In genomic region chr7:103347507-103348267, GRCh38 we compare ENCODE assay signal across 8 cellular contexts. TPM values are rescaled to one million over a fixed set of nuclear protein-coding genes. Genes with fewer than 3 reads are reported as not detected.
DNase-seq lines count a peak whose midpoint lies in the region; ATAC-seq and TF ChIP-seq lines count a peak whose summit lies in the region.

Gene PSMC2, plus strand, starts transcription at chr7:103347643. Its CDS starts 69 bp downstream, at chr7:103347712.

- peaks cover 85% of the 10 kb centered on the region for H3K79me2 ChIP-seq in SU-DHL-6 (ENCODE audit: insufficient read depth, low read length)

- H3K4me2 ChIP-seq in SU-DHL-6 (ENCODE audit: low read depth, low read length, poor library complexity, severe bottlenecking): peak within 1 kb of the TSS; percentile 97

- no peak for TF ChIP-seq CTCF in GM12875 (IDR thresholded peaks at IDR 0.05; ENCODE audit: borderline replicate concordance, insufficient read depth, low read depth, low read length)
- no peak for TF ChIP-seq CTCF in SU-DHL-6 (IDR thresholded peaks at IDR 0.05; ENCODE audit: insufficient read depth, low read length, poor library complexity, severe bottlenecking)
- TF ChIP-seq CTCF in ovary (IDR thresholded peaks at IDR 0.05): no peak

- peak within 1 kb of the TSS; percentile 98 for H3K27ac Mint-ChIP-seq in activated naive CD8-positive, alpha-beta T cell treated with anti-CD3 and anti-CD28 coated beads, Interleukin-2, amount 10 ng/mL, durations not matched to agents 7 days and 5 days

- ATAC-seq in HG02763 (IDR thresholded peaks at IDR 0.05; ENCODE audit: unreplicated experiment) (peak; percentile 69), Right ventricle myocardium inferior (peak; percentile 86)
- ATAC-seq in activated naive CD8-positive, alpha-beta T cell treated with anti-CD3 and anti-CD28 coated beads, Interleukin-2, amount 10 ng/mL, durations not matched to agents 7 days and 5 days (ENCODE audit: low read depth): peak; percentile 77

- peak within 1 kb of the TSS; percentile 99 for H3K4me3 Mint-ChIP-seq in activated naive CD8-positive, alpha-beta T cell treated with anti-CD3 and anti-CD28 coated beads, Interleukin-2, amount 10 ng/mL, durations not matched to agents 7 days and 5 days

- DNase-seq in NCI-H1417 (lab: John Stamatoyannopoulos, UW) (peak; percentile 89 to 97 (median 92)), Right ventricle myocardium inferior (ENCODE audit: missing footprints) (peak; percentile 72), ovary (peak; percentile 68 to 83 (median 79))
- peak; percentile 74 for DNase-seq in activated naive CD8-positive, alpha-beta T cell treated with anti-CD3 and anti-CD28 coated beads, Interleukin-2, amount 10 ng/mL, durations not matched to agents 7 days and 5 days

- H2AFZ ChIP-seq in SU-DHL-6 (ENCODE audit: low read depth, low read length, severe bottlenecking): peak within 1 kb of the TSS; percentile 84

- no peaks in the 10 kb centered on the region for H3K9me2 ChIP-seq in SU-DHL-6 (replicated peaks; ENCODE audit: insufficient read depth, low read length)

- H3K9ac ChIP-seq in SU-DHL-6 (ENCODE audit: low read length): peak within 1 kb of the TSS; percentile 83

- H3F3A ChIP-seq in SU-DHL-6 (ENCODE audit: insufficient read depth): peaks cover 10% of the 10 kb centered on the region; the same call in 1 of the 2 replicates

- H3K27ac ChIP-seq in SU-DHL-6 (ENCODE audit: low read depth, low read length) (peak within 1 kb of the TSS; percentile 61), ovary (peak within 1 kb of the TSS; percentile 72 to 75), thymus (ENCODE audit: low read depth) (peak within 1 kb of the TSS; percentile 85)

- H3K36me3 ChIP-seq in SU-DHL-6 (ENCODE audit: low read length): no peaks in the 10 kb centered on the region; the same call in 1 of the 2 replicates
- no peaks in the 10 kb centered on the region for H3K36me3 ChIP-seq in ovary
- H3K36me3 ChIP-seq in thymus (ENCODE audit: control insufficient read depth, insufficient read depth): peaks cover 5% of the 10 kb centered on the region

- H3K4me3 ChIP-seq in GM12875 (ENCODE audit: low read depth, low read length): peak within 1 kb of the TSS; percentile 94
- H3K4me3 ChIP-seq in SU-DHL-6 (ENCODE audit: insufficient read depth, low read length, poor library complexity, severe bottlenecking): peak within 1 kb of the TSS; percentile 92
- peak within 1 kb of the TSS; percentile 84 for H3K4me3 ChIP-seq in ovary
- peak within 1 kb of the TSS; percentile 99 for H3K4me3 ChIP-seq in thymus (ENCODE audit: low read length)

- H4K20me1 ChIP-seq in SU-DHL-6 (ENCODE audit: low read depth, low read length): 0 out of 2 replicates have a peak, but pooled peaks cover 5% of the 10 kb centered on the region

- H3K27me3 ChIP-seq in SU-DHL-6 (ENCODE audit: low read length): no peaks in the 10 kb centered on the region
- no peaks in the 10 kb centered on the region for H3K27me3 ChIP-seq in ovary
- H3K27me3 ChIP-seq in thymus (ENCODE audit: control insufficient read depth, insufficient read depth): no peaks in the 10 kb centered on the region

- peaks cover 10% of the 10 kb centered on the region for H3K36me3 Mint-ChIP-seq in activated naive CD8-positive, alpha-beta T cell treated with anti-CD3 and anti-CD28 coated beads, Interleukin-2, amount 10 ng/mL, durations not matched to agents 7 days and 5 days

- no peaks in the 10 kb centered on the region for H3K27me3 Mint-ChIP-seq in activated naive CD8-positive, alpha-beta T cell treated with anti-CD3 and anti-CD28 coated beads, Interleukin-2, amount 10 ng/mL, durations not matched to agents 7 days and 5 days

- POLR2A ChIA-PET in activated naive CD8-positive, alpha-beta T cell treated with anti-CD3 and anti-CD28 coated beads, Interleukin-2, amount 10 ng/mL, durations not matched to agents 7 days and 5 days (lab: Charles Lee): interaction anchor here (1.1 to 1.4 kb wide), 3 partner anchors 9 to 50 kb away, joined by 3 read pairs; partner anchors contain the start of gene PMPCB

- peak; percentile 34 for TF ChIP-seq POLR2A in ovary (IDR thresholded peaks at IDR 0.05)

- H3K4me1 ChIP-seq in ovary (ENCODE audit: insufficient read depth) (peaks cover 3% of the 10 kb centered on the region), thymus (ENCODE audit: control insufficient read depth, insufficient read depth, low read length) (peaks cover 10% of the 10 kb centered on the region)

- no peaks in the 10 kb centered on the region for H3K9me3 Mint-ChIP-seq in activated naive CD8-positive, alpha-beta T cell treated with anti-CD3 and anti-CD28 coated beads, Interleukin-2, amount 10 ng/mL, durations not matched to agents 7 days and 5 days

- peaks cover 48% of the 10 kb centered on the region for H3K4me1 Mint-ChIP-seq in activated naive CD8-positive, alpha-beta T cell treated with anti-CD3 and anti-CD28 coated beads, Interleukin-2, amount 10 ng/mL, durations not matched to agents 7 days and 5 days

- no peak for TF ChIP-seq EP300 in ovary (IDR thresholded peaks at IDR 0.05)

- intact Hi-C loops in Right ventricle myocardium inferior (cut with DNase I) (no loop called here), ovary (cut with DNase I) (no loop called here)

- WGBS in ovary, 3 donors: 0 to 1% (median 0%) methylated on average over 25 of the region's 25 CpGs
- under 1% methylated on average over 25 of the region's 25 CpGs for WGBS in thymus

- no peaks in the 10 kb centered on the region for H3K9me3 ChIP-seq in SU-DHL-6 (ENCODE audit: insufficient read depth, low read length)
- no peaks in the 10 kb centered on the region for H3K9me3 ChIP-seq in ovary
- no peaks in the 10 kb centered on the region for H3K9me3 ChIP-seq in thymus (ENCODE audit: control insufficient read depth)

RNA-seq across cellular contexts. Expression of gene PSMC2, which starts in this region (rescaled TPM):
- total RNA-seq in activated naive CD8-positive, alpha-beta T cell treated with anti-CD3 and anti-CD28 coated beads, Interleukin-2, amount 10 ng/mL, durations not matched to agents 7 days and 5 days: 100 to 1,000 TPM in 1 of 2 experiments, 10 to 100 TPM in 1; 99.7 to 102 TPM
- 131 TPM for total RNA-seq in Right ventricle myocardium inferior
- total RNA-seq in ovary: 10 to 100 TPM; 55.1 to 94.0 (median 82.1) TPM
- polyA plus RNA-seq in ovary: 100 to 1,000 TPM in 1 of 2 donors, 10 to 100 TPM in 1; 66.2 to 104 TPM
- polyA plus RNA-seq in thymus: 117 TPM

Comparison
In these comparisons a context has a peak if more than half of its experiments do, and no peak if none do; other contexts are left out.
1. Peak in every context shown above with its lines: DNase-seq, ATAC-seq, H3K4me3 ChIP-seq and H3K27ac ChIP-seq.